In the genomic region with DNA sequence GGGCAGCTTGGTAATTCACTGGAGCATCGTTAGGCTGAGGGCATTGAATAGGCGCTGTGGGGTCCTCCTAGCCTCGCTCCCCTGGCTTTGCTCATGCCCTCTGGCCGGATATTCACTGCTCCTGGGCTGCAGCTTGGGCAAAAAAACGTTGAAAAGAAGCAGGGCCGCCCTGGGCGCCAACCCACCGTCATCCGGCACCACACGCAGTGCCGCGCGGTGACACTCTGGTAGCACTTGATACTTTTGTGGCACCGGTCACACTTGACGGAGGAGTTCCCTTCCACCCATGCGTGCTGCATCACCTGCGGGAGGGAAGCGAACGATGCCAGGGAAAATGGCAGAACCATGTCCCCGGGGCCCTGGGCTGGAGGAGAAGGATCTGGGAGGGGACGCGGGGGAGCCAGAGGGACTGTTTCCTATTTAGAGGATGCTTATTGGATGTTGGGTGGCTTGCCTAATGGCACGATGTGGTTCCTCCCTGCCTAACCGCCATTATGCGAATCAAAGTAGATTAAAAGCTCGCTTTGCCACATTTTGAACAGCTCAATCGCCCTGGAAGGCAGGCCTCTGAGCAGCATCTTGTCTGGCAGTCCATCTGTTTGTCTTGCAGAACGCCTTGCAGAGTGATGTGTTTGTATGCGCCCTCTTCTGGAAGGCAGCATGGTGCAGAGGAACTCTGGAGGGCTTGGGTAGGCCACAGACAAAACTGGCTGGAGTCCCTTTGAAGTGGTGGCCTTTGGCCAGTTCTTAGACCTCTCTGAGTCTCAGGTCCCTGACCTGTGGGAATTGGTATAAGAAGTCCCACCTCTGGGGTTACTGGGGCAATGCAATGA, we compare ENCODE assay signal across 9 cellular contexts.
DNase-seq lines count a peak whose midpoint lies in the region; ATAC-seq and TF ChIP-seq lines count a peak whose summit lies in the region.
"Had no signal": no experiment of that assay in that cellular context is flagged by ENCODE, and none has a peak within 500 bp of the region (broad histone marks: within the 10 kb centered on the region; RNA-seq: fewer than 3 reads in every experiment).

No MANE protein-coding gene starts in this region.

- CTCF ChIA-PET in Panc1 (lab: Charles Lee), result interaction anchor here (0.6 kb wide), 1 partner anchor 8 kb away, joined by 3 read pairs; no protein-coding TSS in a partner anchor

- H3K9me3 ChIP-seq in Panc1 (ENCODE audit: control insufficient read depth, insufficient read depth, low read depth, low read length), result no peaks in the 10 kb centered on the region

- H3K27ac ChIP-seq in 22Rv1, result no peak overlapping the region
- H3K27ac ChIP-seq in Panc1 (ENCODE audit: low read length), result no peak overlapping the region

- H3K36me3 ChIP-seq in Panc1 (ENCODE audit: control insufficient read depth, insufficient read depth, low read length), result no peaks in the 10 kb centered on the region

- no TSS peak for BruUV-seq in Panc1 (replicated peaks; lab: Mats Ljungman, UMichigan)

- POLR2A ChIA-PET in Panc1 (lab: Charles Lee), result no interaction called here

- H3K27me3 ChIP-seq in Panc1 (ENCODE audit: control insufficient read depth, insufficient read depth, low read length), result peaks cover 9% of the 10 kb centered on the region; the same call in 1 of the 2 replicates

- peak; percentile 58; the same call in 1 of the 2 replicates for ATAC-seq in Panc1
- no peak for ATAC-seq in GM21786 (IDR thresholded peaks at IDR 0.05; ENCODE audit: unreplicated experiment)
- no peak for ATAC-seq in GM21515 (IDR thresholded peaks at IDR 0.05; ENCODE audit: unreplicated experiment)

- H3K4me3 ChIP-seq in Panc1 (ENCODE audit: low read depth in 2 of 2, low read length in 2 of 2) (no peak overlapping the region), fibroblast of mammary gland (ENCODE audit: control insufficient read depth, low read depth, low read length) (no peak overlapping the region)

- no peaks in the 10 kb centered on the region for H3K4me1 ChIP-seq in Panc1 (ENCODE audit: control insufficient read depth, insufficient read depth, low read length)

- TF ChIP-seq CTCF in 22Rv1 (IDR thresholded peaks at IDR 0.05), result peak; percentile 47
- TF ChIP-seq CTCF in GM10266 (IDR thresholded peaks at IDR 0.05; ENCODE audit: control insufficient read depth, insufficient read depth, low read depth, missing control alignments), result peak; percentile 29
- peak; percentile 65 for TF ChIP-seq CTCF in Panc1 (IDR thresholded peaks at IDR 0.05)
- TF ChIP-seq CTCF in fibroblast of mammary gland (conservative IDR thresholded peaks at IDR 0.05; ENCODE audit: control insufficient read depth, insufficient read depth, low read depth, low read length), result peak; percentile 40

- intact Hi-C loops in Panc1 (cut with micrococcal nuclease; ENCODE audit: unreplicated experiment), result no loop called here

- in situ Hi-C loops in Panc1 (cut with HindIII; ENCODE audit: low pct_unique_long_range_greater_than_20kb, low sequenced_read_pairs), result no loop called here

- DNase-seq in GM10266 (ENCODE audit: extremely low spot score), result no peak
- no peak for DNase-seq in Panc1 (ENCODE audit: low read depth, low spot score)
- DNase-seq in fibroblast of mammary gland (ENCODE audit: low read depth), result peak; percentile 37
- DNase-seq in germinal center (ENCODE audit: low spot score), result no peak
- DNase-seq in COLO829 (ENCODE audit: low spot score), result no peak
- DNase-seq: stimulated activated naive CD4-positive, alpha-beta T cell had no signal
